2 cellular contexts compared by ENCODE assay signal in the genomic region with DNA sequence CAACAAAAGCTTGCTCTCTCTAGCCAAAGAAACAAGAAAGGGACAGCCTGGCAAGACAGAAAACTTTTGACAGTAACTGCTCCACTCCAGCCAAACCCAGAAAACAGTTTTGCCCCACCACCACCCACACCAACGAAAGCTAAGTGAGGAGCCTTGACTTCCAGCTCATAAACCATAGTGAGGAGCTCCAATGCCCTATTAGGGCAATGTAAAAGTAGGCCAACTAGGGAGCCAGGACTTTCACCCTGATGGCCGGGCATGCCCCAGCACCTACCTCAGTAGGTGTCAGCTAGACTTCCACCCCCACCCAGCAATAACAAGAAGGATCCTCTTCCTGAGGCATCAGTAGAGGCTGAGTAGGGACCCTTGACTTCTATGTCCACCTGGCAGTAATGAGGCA.
A peak's percentile ranks its signal among the peaks of the same experiment; 100 is the strongest.
TF ChIP-seq lines count a peak whose summit lies in the region.

No MANE protein-coding gene starts in this region.

TF ChIP-seq in HepG2, 621 proteins besides CTCF, POLR2A, EP300 and RAD21:
- TF ChIP-seq GMEB1 (CRISPR knock-in tag; IDR thresholded peaks at IDR 0.05; ENCODE audit: borderline replicate concordance) (no peak), MEF2D (CRISPR knock-in tag; IDR thresholded peaks at IDR 0.05) (no peak), HHEX (CRISPR knock-in tag; IDR thresholded peaks at IDR 0.05) (no peak), ATF1 (CRISPR knock-in tag; IDR thresholded peaks at IDR 0.05) (no peak), FOXK1 (CRISPR knock-in tag; IDR thresholded peaks at IDR 0.05; ENCODE audit: borderline replicate concordance, low read depth) (no peak), SALL1 (CRISPR knock-in tag; IDR thresholded peaks at IDR 0.05) (no peak), ZNF781 (CRISPR knock-in tag; IDR thresholded peaks at IDR 0.05; ENCODE audit: borderline replicate concordance, not compliant biosample characterization) (peak; percentile 25), ZNF275 (CRISPR knock-in tag; IDR thresholded peaks at IDR 0.05; ENCODE audit: borderline replicate concordance) (no peak), ONECUT2 (CRISPR knock-in tag; IDR thresholded peaks at IDR 0.05) (no peak), MIXL1 (CRISPR knock-in tag; IDR thresholded peaks at IDR 0.05) (no peak), ZNF501 (CRISPR knock-in tag; IDR thresholded peaks at IDR 0.05) (peak; percentile 27; the same call in 1 of the 2 replicates), ZNF746 (CRISPR knock-in tag; IDR thresholded peaks at IDR 0.05) (no peak)
- TF ChIP-seq, protein P1, sequence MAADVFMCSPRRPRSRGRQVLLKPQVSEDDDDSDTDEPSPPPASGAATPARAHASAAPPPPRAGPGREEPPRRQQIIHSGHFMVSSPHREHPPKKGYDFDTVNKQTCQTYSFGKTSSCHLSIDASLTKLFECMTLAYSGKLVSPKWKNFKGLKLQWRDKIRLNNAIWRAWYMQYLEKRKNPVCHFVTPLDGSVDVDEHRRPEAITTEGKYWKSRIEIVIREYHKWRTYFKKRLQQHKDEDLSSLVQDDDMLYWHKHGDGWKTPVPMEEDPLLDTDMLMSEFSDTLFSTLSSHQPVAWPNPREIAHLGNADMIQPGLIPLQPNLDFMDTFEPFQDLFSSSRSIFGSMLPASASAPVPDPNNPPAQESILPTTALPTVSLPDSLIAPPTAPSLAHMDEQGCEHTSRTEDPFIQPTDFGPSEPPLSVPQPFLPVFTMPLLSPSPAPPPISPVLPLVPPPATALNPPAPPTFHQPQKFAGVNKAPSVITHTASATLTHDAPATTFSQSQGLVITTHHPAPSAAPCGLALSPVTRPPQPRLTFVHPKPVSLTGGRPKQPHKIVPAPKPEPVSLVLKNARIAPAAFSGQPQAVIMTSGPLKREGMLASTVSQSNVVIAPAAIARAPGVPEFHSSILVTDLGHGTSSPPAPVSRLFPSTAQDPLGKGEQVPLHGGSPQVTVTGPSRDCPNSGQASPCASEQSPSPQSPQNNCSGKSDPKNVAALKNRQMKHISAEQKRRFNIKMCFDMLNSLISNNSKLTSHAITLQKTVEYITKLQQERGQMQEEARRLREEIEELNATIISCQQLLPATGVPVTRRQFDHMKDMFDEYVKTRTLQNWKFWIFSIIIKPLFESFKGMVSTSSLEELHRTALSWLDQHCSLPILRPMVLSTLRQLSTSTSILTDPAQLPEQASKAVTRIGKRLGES (CRISPR knock-in tag; IDR thresholded peaks at IDR 0.05; ENCODE audit: borderline replicate concordance), result no peak

TF ChIP-seq in HEK293T, 16 proteins besides CTCF, POLR2A, EP300 and RAD21:
- TF ChIP-seq ELF4 (IDR thresholded peaks at IDR 0.05), result no peak
- TF ChIP-seq CTBP1 (IDR thresholded peaks at IDR 0.05; ENCODE audit: borderline replicate concordance), result no peak
- no peak for TF ChIP-seq HDGF (IDR thresholded peaks at IDR 0.05; ENCODE audit: borderline replicate concordance)
- TF ChIP-seq, protein P2, sequence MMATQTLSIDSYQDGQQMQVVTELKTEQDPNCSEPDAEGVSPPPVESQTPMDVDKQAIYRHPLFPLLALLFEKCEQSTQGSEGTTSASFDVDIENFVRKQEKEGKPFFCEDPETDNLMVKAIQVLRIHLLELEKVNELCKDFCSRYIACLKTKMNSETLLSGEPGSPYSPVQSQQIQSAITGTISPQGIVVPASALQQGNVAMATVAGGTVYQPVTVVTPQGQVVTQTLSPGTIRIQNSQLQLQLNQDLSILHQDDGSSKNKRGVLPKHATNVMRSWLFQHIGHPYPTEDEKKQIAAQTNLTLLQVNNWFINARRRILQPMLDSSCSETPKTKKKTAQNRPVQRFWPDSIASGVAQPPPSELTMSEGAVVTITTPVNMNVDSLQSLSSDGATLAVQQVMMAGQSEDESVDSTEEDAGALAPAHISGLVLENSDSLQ (IDR thresholded peaks at IDR 0.05), result no peak
- TF ChIP-seq L3MBTL2 (conservative IDR thresholded peaks at IDR 0.05), result no peak
- TF ChIP-seq SUZ12 (IDR thresholded peaks at IDR 0.05), result no peak
